In the genomic region with DNA sequence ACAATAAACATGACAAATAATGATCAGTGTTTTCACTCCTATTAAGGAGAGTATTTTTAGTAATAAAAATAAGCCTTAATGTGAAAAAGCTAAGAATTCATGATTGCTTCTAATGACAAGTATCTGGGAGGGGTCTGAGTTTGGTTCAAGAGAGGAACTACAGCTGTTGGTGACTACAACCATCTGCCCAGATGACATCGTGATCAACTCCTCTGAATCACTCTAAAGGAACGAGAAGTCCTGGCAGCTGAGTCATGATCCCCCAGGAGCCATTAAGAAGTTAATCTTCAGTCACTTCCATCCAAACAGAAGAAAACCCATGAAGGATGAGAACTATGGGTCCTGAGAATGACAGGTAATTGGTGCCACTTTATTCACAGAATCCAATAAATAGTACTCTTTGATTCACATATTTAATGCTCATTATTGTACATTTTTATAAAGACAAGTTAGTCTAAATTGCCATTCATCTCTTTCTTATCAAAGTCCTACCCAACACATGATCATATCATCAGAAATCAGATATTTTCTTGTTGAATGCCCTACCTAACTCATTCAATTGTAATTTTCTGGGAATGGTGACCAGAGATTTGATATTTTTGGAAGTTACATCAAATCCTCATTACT, we compare ENCODE assay signal across 8 cellular contexts. TPM values are rescaled to one million over a fixed set of nuclear protein-coding genes. Genes with fewer than 3 reads are reported as not detected.
DNase-seq lines count a peak whose midpoint lies in the region; FAIRE-seq and TF ChIP-seq lines count a peak whose summit lies in the region.

No MANE protein-coding gene starts in this region.

- WGBS in GM23248 (ENCODE audit: low coverage in 1 of 2, low lambda C conversion rate in 2 of 2, missing lambda C conversion rate in 2 of 2), 2 experiments: 0 to 2% methylated on average over 2 of the region's 2 CpGs

- peak overlapping the region; percentile 40 for H3K9ac ChIP-seq in GM23248

- H3K4me3 ChIP-seq in GM23248 (peak overlapping the region; percentile 34; the same call in 1 of the 2 replicates), HAP-1 (no peak overlapping the region)
- H3K4me3 ChIP-seq in effector memory CD4-positive, alpha-beta T cell (ENCODE audit: insufficient read depth, low read depth, low read length, poor library complexity, severe bottlenecking): no peak overlapping the region

- no peaks in the 10 kb centered on the region for H3K9me3 ChIP-seq in GM23248 (ENCODE audit: low read depth)
- H3K9me3 ChIP-seq in effector memory CD4-positive, alpha-beta T cell (ENCODE audit: control insufficient read depth, low read length): no peaks in the 10 kb centered on the region
- no peaks in the 10 kb centered on the region for H3K9me3 ChIP-seq in HAP-1

- in situ Hi-C loops in GM23248 (cut with MboI) (no loop called here), HAP-1 (cut with MboI; ENCODE audit: low sequenced_read_pairs) (no loop called here)

- no peaks in the 10 kb centered on the region for H3K27me3 ChIP-seq in GM23248 (replicated peaks; ENCODE audit: insufficient read depth)
- H3K27me3 ChIP-seq in effector memory CD4-positive, alpha-beta T cell (replicated peaks; ENCODE audit: control insufficient read depth, insufficient read depth, low read length, poor library complexity, severe bottlenecking): no peaks in the 10 kb centered on the region
- no peaks in the 10 kb centered on the region for H3K27me3 ChIP-seq in HAP-1 (ENCODE audit: low read depth)

- DNase-seq in GM23248: peak; percentile 96
- peak; percentile 90 to 97 for DNase-seq in SW 1271 (lab: John Stamatoyannopoulos, UW)
- DNase-seq in foreskin melanocyte: peak; percentile 62
- DNase-seq in smooth muscle cell of the brain vasculature (ENCODE audit: low read depth, low spot score): peak; percentile 72
- DNase-seq in effector memory CD4-positive, alpha-beta T cell: no peak
- DNase-seq in GM12891 (ENCODE audit: insufficient read length, low spot score): no peak
- DNase-seq in stimulated activated CD4-positive, alpha-beta T cell treated with anti-CD3 and anti-CD28 coated beads, Interleukin-4, amount 100 ng/mL, for 1 hour: no peak
- no peak for DNase-seq in HAP-1 (ENCODE audit: low spot score in 2 of 2)

- no peak for TF ChIP-seq POLR2A in GM12891 (IDR thresholded peaks at IDR 0.05; ENCODE audit: low read depth, low read length)

- H4K20me1 ChIP-seq in GM23248 (ENCODE audit: insufficient read depth): no peaks in the 10 kb centered on the region

- H3K9me2 ChIP-seq in GM23248 (ENCODE audit: insufficient read depth): no peaks in the 10 kb centered on the region

- H3K36me3 ChIP-seq in GM23248 (ENCODE audit: low read depth): no peaks in the 10 kb centered on the region
- no peaks in the 10 kb centered on the region for H3K36me3 ChIP-seq in effector memory CD4-positive, alpha-beta T cell (ENCODE audit: control insufficient read depth, insufficient read depth, low read length)
- H3K36me3 ChIP-seq in HAP-1 (replicated peaks): no peaks in the 10 kb centered on the region

- FAIRE-seq in GM12891 (lab: Jason Lieb, UNC): no peak

- no peak overlapping the region for H2AFZ ChIP-seq in GM23248

- peak overlapping the region; percentile 77 for H3K4me2 ChIP-seq in GM23248 (ENCODE audit: unreplicated experiment)

- peak overlapping the region; percentile 71 for H3K27ac ChIP-seq in GM23248
- no peak overlapping the region for H3K27ac ChIP-seq in effector memory CD4-positive, alpha-beta T cell (ENCODE audit: insufficient read depth, low read length, poor library complexity, severe bottlenecking)

- peaks cover 19% of the 10 kb centered on the region for H3F3A ChIP-seq in GM23248 (ENCODE audit: insufficient read depth)

- H3K4me1 ChIP-seq in GM23248 (ENCODE audit: insufficient read depth) (peaks cover 72% of the 10 kb centered on the region), HAP-1 (no peaks in the 10 kb centered on the region)
- no peaks in the 10 kb centered on the region for H3K4me1 ChIP-seq in effector memory CD4-positive, alpha-beta T cell (ENCODE audit: control insufficient read depth, insufficient read depth, low read length, poor library complexity, severe bottlenecking)

- peaks cover 65% of the 10 kb centered on the region for H3K79me2 ChIP-seq in GM23248 (ENCODE audit: insufficient read depth)

TF ChIP-seq in GM12891, 5 proteins besides CTCF, POLR2A, EP300 and RAD21:
- TF ChIP-seq TAF1 (IDR thresholded peaks at IDR 0.05; ENCODE audit: low read depth, low read length) (no peak), SPI1 (IDR thresholded peaks at IDR 0.05; ENCODE audit: low read depth, low read length) (no peak), POLR2AphosphoS5 (IDR thresholded peaks at IDR 0.05; ENCODE audit: low read depth, low read length) (no peak), POU2F2 (IDR thresholded peaks at IDR 0.05; ENCODE audit: low read depth, low read length) (no peak), PAX5 (IDR thresholded peaks at IDR 0.05; ENCODE audit: insufficient read depth, low read length, severe bottlenecking) (no peak)

RNA-seq across cellular contexts. Expression of a gene that starts 6.8 kb away (rescaled TPM):
- 31.5 and 48.7 TPM in 2 replicates for total RNA-seq in GM23248 (2014; rRNA removed; shearing (Covaris generic))
- polyA plus RNA-seq in GM23248 (2016; fragmentation: Nextera tagmentation; extraction: Ambion mirVana): 62.0 and 64.4 TPM in 2 replicates
- 0.23 TPM for polyA plus RNA-seq in GM12891 (2012; ENCODE audit: low read depth, missing spikeins)

Comparison
In these comparisons a context has a peak if more than half of its experiments do, and no peak if none do; other contexts are left out.
1. DNase-seq: peak in GM23248 (single experiment), SW 1271 (2 of 2), foreskin melanocyte (single experiment) and smooth muscle cell of the brain vasculature (single experiment); none in effector memory CD4-positive, alpha-beta T cell (0 of 3), GM12891 (single experiment), stimulated activated CD4-positive, alpha-beta T cell treated with anti-CD3 and anti-CD28 coated beads, Interleukin-4, amount 100 ng/mL, for 1 hour (single experiment) and HAP-1 (0 of 2).